Comparison of ENCODE assay signal across 8 cellular contexts in the genomic region with DNA sequence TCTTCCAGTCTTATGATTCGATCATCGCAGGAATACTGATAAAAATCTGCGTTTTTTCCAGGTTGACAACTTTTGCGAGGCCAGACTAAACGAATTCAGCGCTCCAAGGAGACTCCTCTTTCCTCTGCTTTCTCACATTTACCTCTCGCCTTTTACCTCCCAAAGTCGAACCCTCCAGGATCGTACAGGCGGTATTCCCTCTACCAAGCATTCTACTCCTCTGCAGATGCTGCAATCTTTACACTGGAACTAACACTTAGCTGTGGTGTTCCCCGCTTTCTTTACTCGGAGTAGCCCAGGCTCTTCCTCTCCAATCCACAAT. TPM values are rescaled to one million over a fixed set of nuclear protein-coding genes. Genes with fewer than 3 reads are reported as not detected.
A peak's percentile ranks its signal among the peaks of the same experiment; 100 is the strongest.
DNase-seq lines count a peak whose midpoint lies in the region; ATAC-seq and TF ChIP-seq lines count a peak whose summit lies in the region.

No MANE protein-coding gene starts in this region.

- H3K36me3 ChIP-seq in HEK293 (ENCODE audit: control insufficient read depth in 2 of 2, insufficient read depth in 1 of 2, low read length in 2 of 2) (peaks cover 9 to 32% of the 10 kb centered on the region in 2 experiments), skeletal muscle satellite cell (ENCODE audit: insufficient read depth, low read length) (peaks cover 9% of the 10 kb centered on the region)

- H3K4me3 ChIP-seq in GM08714 (ENCODE audit: low read length) (peak overlapping the region; percentile 94), HEK293 (ENCODE audit: low read depth, low read length) (peak overlapping the region; percentile 91), skeletal muscle satellite cell (ENCODE audit: low read length) (peak overlapping the region; percentile 93)

- ATAC-seq in SK-N-SH treated with all-trans-retinoic acid at 6 μM for 48 hours (peak; percentile 36), foreskin keratinocyte (peak; percentile 17)

- H3K4me1 ChIP-seq in HEK293 (ENCODE audit: control insufficient read depth, insufficient read depth, low read length) (peaks cover 13% of the 10 kb centered on the region; the same call in 1 of the 2 replicates), foreskin keratinocyte (peaks cover 8% of the 10 kb centered on the region), skeletal muscle satellite cell (ENCODE audit: control insufficient read depth, insufficient read depth, low read length) (peaks cover 30% of the 10 kb centered on the region)

- peak overlapping the region; percentile 88 for H3K4me2 ChIP-seq in skeletal muscle satellite cell (ENCODE audit: low read length)

- DNase-seq in foreskin keratinocyte, result no peak
- no peak for DNase-seq in C1 segment of cervical spinal cord (lab: John Stamatoyannopoulos, UW)
- DNase-seq in DMS114 treated with DMSO at 0.1 percent for 48 hours (lab: John Stamatoyannopoulos, UW; ENCODE audit: unreplicated experiment), result no peak
- DNase-seq in stimulated activated naive CD4-positive, alpha-beta T cell (lab: John Stamatoyannopoulos, UW), result no peak

- TF ChIP-seq CTCF in HEK293 (tag by site-specific recombination; IDR thresholded peaks at IDR 0.05), result no peak
- TF ChIP-seq CTCF in foreskin keratinocyte (conservative IDR thresholded peaks at IDR 0.05), result no peak

- POLR2A ChIA-PET in HEK293 (lab: Yijun Ruan, JAX), result interaction anchor here (0.9 to 1.2 kb wide), 6 partner anchors 19 to 1155 kb away, joined by 3 to 8 read pairs (median 4); a partner anchor contains a TSS

- CTCF ChIA-PET in HEK293 (lab: Yijun Ruan, JAX), result interaction anchor here (0.6 to 1.7 kb wide), 4 partner anchors 20 to 879 kb away, joined by 3 to 8 read pairs (median 3); no protein-coding TSS in a partner anchor

- H3K9ac ChIP-seq in skeletal muscle satellite cell (ENCODE audit: low read depth, low read length), result peak overlapping the region; percentile 97

- no peaks in the 10 kb centered on the region for H3K9me3 ChIP-seq in HEK293 (ENCODE audit: control insufficient read depth, insufficient read depth, low read depth, low read length)
- H3K9me3 ChIP-seq in skeletal muscle satellite cell (replicated peaks; ENCODE audit: low read length), result no peaks in the 10 kb centered on the region

- H3K27me3 ChIP-seq in foreskin keratinocyte (no peaks in the 10 kb centered on the region), skeletal muscle satellite cell (ENCODE audit: control insufficient read depth, insufficient read depth, low read length) (no peaks in the 10 kb centered on the region)

- H3K27ac ChIP-seq in HEK293 (ENCODE audit: extremely low read depth, low read depth, low read length), result peak overlapping the region; percentile 82
- H3K27ac ChIP-seq in foreskin keratinocyte, result peak overlapping the region; percentile 98

TF ChIP-seq in HEK293, 187 proteins besides CTCF, POLR2A, EP300 and RAD21 (continues in another document):
- peak; percentile 98 for TF ChIP-seq ZBTB17 (tag by site-specific recombination; IDR thresholded peaks at IDR 0.05)
- TF ChIP-seq ZNF138 (tag by site-specific recombination; IDR thresholded peaks at IDR 0.05; ENCODE audit: borderline replicate concordance), result no peak
- no peak for TF ChIP-seq ZNF777 (tag by site-specific recombination; IDR thresholded peaks at IDR 0.05; ENCODE audit: borderline replicate concordance)
- TF ChIP-seq HOXD13 (CRISPR knock-in tag; IDR thresholded peaks at IDR 0.05; ENCODE audit: borderline replicate concordance), result no peak
- TF ChIP-seq SP2 (tag by site-specific recombination; IDR thresholded peaks at IDR 0.05), result no peak
- TF ChIP-seq, protein P1, sequence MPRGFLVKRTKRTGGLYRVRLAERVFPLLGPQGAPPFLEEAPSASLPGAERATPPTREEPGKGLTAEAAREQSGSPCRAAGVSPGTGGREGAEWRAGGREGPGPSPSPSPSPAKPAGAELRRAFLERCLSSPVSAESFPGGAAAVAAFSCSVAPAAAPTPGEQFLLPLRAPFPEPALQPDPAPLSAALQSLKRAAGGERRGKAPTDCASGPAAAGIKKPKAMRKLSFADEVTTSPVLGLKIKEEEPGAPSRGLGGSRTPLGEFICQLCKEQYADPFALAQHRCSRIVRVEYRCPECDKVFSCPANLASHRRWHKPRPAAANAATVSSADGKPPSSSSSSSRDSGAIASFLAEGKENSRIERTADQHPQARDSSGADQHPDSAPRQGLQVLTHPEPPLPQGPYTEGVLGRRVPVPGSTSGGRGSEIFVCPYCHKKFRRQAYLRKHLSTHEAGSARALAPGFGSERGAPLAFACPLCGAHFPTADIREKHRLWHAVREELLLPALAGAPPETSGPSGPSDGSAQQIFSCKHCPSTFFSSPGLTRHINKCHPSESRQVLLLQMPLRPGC (tag by site-specific recombination; IDR thresholded peaks at IDR 0.05), result no peak
- TF ChIP-seq, protein P2, sequence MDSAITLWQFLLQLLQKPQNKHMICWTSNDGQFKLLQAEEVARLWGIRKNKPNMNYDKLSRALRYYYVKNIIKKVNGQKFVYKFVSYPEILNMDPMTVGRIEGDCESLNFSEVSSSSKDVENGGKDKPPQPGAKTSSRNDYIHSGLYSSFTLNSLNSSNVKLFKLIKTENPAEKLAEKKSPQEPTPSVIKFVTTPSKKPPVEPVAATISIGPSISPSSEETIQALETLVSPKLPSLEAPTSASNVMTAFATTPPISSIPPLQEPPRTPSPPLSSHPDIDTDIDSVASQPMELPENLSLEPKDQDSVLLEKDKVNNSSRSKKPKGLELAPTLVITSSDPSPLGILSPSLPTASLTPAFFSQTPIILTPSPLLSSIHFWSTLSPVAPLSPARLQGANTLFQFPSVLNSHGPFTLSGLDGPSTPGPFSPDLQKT (IDR thresholded peaks at IDR 0.05; ENCODE audit: borderline replicate concordance, low read depth, low read length), result no peak
- no peak for TF ChIP-seq ZNF792 (tag by site-specific recombination; IDR thresholded peaks at IDR 0.05)
- no peak for TF ChIP-seq ZNF16 (tag by site-specific recombination; IDR thresholded peaks at IDR 0.05; ENCODE audit: low read depth)
- no peak for TF ChIP-seq ZNF157 (tag by site-specific recombination; IDR thresholded peaks at IDR 0.05)

TF ChIP-seq in SK-N-SH treated with all-trans-retinoic acid at 6 μM for 48 hours, 23 proteins besides CTCF, POLR2A, EP300 and RAD21:
- TF ChIP-seq, protein P3, sequence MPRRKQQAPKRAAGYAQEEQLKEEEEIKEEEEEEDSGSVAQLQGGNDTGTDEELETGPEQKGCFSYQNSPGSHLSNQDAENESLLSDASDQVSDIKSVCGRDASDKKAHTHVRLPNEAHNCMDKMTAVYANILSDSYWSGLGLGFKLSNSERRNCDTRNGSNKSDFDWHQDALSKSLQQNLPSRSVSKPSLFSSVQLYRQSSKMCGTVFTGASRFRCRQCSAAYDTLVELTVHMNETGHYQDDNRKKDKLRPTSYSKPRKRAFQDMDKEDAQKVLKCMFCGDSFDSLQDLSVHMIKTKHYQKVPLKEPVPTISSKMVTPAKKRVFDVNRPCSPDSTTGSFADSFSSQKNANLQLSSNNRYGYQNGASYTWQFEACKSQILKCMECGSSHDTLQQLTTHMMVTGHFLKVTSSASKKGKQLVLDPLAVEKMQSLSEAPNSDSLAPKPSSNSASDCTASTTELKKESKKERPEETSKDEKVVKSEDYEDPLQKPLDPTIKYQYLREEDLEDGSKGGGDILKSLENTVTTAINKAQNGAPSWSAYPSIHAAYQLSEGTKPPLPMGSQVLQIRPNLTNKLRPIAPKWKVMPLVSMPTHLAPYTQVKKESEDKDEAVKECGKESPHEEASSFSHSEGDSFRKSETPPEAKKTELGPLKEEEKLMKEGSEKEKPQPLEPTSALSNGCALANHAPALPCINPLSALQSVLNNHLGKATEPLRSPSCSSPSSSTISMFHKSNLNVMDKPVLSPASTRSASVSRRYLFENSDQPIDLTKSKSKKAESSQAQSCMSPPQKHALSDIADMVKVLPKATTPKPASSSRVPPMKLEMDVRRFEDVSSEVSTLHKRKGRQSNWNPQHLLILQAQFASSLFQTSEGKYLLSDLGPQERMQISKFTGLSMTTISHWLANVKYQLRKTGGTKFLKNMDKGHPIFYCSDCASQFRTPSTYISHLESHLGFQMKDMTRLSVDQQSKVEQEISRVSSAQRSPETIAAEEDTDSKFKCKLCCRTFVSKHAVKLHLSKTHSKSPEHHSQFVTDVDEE (CRISPR knock-in tag; IDR thresholded peaks at IDR 0.05), result no peak
- TF ChIP-seq, protein P4, sequence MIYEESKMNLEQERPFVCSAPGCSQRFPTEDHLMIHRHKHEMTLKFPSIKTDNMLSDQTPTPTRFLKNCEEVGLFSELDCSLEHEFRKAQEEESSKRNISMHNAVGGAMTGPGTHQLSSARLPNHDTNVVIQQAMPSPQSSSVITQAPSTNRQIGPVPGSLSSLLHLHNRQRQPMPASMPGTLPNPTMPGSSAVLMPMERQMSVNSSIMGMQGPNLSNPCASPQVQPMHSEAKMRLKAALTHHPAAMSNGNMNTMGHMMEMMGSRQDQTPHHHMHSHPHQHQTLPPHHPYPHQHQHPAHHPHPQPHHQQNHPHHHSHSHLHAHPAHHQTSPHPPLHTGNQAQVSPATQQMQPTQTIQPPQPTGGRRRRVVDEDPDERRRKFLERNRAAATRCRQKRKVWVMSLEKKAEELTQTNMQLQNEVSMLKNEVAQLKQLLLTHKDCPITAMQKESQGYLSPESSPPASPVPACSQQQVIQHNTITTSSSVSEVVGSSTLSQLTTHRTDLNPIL (CRISPR knock-in tag; IDR thresholded peaks at IDR 0.05; ENCODE audit: low read depth), result no peak
- TF ChIP-seq ZNF565 (CRISPR knock-in tag; conservative IDR thresholded peaks at IDR 0.05; ENCODE audit: low read depth) (no peak), BACH2 (CRISPR knock-in tag; IDR thresholded peaks at IDR 0.05; ENCODE audit: borderline replicate concordance) (no peak), SNAI2 (CRISPR knock-in tag; IDR thresholded peaks at IDR 0.05) (no peak)
- TF ChIP-seq, protein P5, sequence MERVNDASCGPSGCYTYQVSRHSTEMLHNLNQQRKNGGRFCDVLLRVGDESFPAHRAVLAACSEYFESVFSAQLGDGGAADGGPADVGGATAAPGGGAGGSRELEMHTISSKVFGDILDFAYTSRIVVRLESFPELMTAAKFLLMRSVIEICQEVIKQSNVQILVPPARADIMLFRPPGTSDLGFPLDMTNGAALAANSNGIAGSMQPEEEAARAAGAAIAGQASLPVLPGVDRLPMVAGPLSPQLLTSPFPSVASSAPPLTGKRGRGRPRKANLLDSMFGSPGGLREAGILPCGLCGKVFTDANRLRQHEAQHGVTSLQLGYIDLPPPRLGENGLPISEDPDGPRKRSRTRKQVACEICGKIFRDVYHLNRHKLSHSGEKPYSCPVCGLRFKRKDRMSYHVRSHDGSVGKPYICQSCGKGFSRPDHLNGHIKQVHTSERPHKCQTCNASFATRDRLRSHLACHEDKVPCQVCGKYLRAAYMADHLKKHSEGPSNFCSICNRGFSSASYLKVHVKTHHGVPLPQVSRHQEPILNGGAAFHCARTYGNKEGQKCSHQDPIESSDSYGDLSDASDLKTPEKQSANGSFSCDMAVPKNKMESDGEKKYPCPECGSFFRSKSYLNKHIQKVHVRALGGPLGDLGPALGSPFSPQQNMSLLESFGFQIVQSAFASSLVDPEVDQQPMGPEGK (CRISPR knock-in tag; IDR thresholded peaks at IDR 0.05; ENCODE audit: borderline replicate concordance), result no peak

RNA-seq across cellular contexts. Expression of a gene that starts 0.4 kb away (rescaled TPM):
- 112 and 114 TPM in 2 replicates for total RNA-seq in foreskin keratinocyte
- 122 and 141 TPM in 2 replicates for polyA plus RNA-seq in foreskin keratinocyte
- 66.0 and 87.5 TPM in 2 replicates for total RNA-seq in skeletal muscle satellite cell (2012; rRNA removed)

RNA-seq across cellular contexts. Expression of a gene that starts 0.7 kb away (rescaled TPM):
- total RNA-seq in foreskin keratinocyte, result 118 and 125 TPM in 2 replicates
- 109 and 120 TPM in 2 replicates for polyA plus RNA-seq in foreskin keratinocyte
- total RNA-seq in skeletal muscle satellite cell (2012; rRNA removed), result 129 and 135 TPM in 2 replicates
